1 cellular context compared by ENCODE assay signal in genomic region chr10:86678999-86679792, GRCh38.
TF ChIP-seq lines count a peak whose summit lies in the region.

No MANE protein-coding gene starts in this region.

TF ChIP-seq in SK-N-SH, 30 proteins besides CTCF, POLR2A, EP300 and RAD21 (continued from another document):
- no peak for TF ChIP-seq RCOR1 (IDR thresholded peaks at IDR 0.05; ENCODE audit: low read length)
- TF ChIP-seq SIN3A (IDR thresholded peaks at IDR 0.05; ENCODE audit: borderline replicate concordance, low read depth, low read length) = no peak
- TF ChIP-seq FOXM1 (IDR thresholded peaks at IDR 0.05; ENCODE audit: low read depth) = no peak
- TF ChIP-seq GABPA (IDR thresholded peaks at IDR 0.05; ENCODE audit: low read depth) = no peak
- TF ChIP-seq REST (IDR thresholded peaks at IDR 0.05; ENCODE audit: low read depth, low read length) = no peak
- no peak for TF ChIP-seq MAX (IDR thresholded peaks at IDR 0.05; ENCODE audit: low read depth)
- no peak for TF ChIP-seq JUND (IDR thresholded peaks at IDR 0.05)
